In genomic region chr2:205474746-205475145, GRCh38 we compare ENCODE assay signal across 20 cellular contexts.
DNase-seq lines count a peak whose midpoint lies in the region; ATAC-seq and TF ChIP-seq lines count a peak whose summit lies in the region.
"Had no signal": no experiment of that assay in that cellular context is flagged by ENCODE, and none has a peak within 500 bp of the region (broad histone marks: within the 10 kb centered on the region; RNA-seq: fewer than 3 reads in every experiment).

No MANE protein-coding gene starts in this region.

- H2AFZ ChIP-seq in IMR-90 (replicated peaks; ENCODE audit: low read length, poor library complexity) (no peak overlapping the region), neural cell (ENCODE audit: low read depth, low read length) (no peak overlapping the region)

- H3K4me2 ChIP-seq in IMR-90 (ENCODE audit: low read depth, low read length) (no peak overlapping the region), neural cell (ENCODE audit: low read length) (peak overlapping the region; percentile 21)

- H3K79me2 ChIP-seq in neural cell (replicated peaks; ENCODE audit: insufficient read depth, low read length) = no peaks in the 10 kb centered on the region

- H3K18ac ChIP-seq in IMR-90 (ENCODE audit: low read depth, low read length) = no peak overlapping the region

- H2BK5ac ChIP-seq in IMR-90 (ENCODE audit: low read depth, low read length, poor library complexity, severe bottlenecking) = no peak overlapping the region

- H3K4me3 ChIP-seq in IMR-90 (ENCODE audit: insufficient read depth, low read depth, low read length) (no peak overlapping the region), neural cell (ENCODE audit: low read length) (peak overlapping the region; percentile 19)
- H3K4me3 ChIP-seq: K562, left ventricle myocardium inferior, upper lobe of left lung had no signal

- intact Hi-C loops in IMR-90 (cut with micrococcal nuclease) = no loop called here
- intact Hi-C loops in natural killer cell (cut with micrococcal nuclease) = no loop called here

- H3K4ac ChIP-seq in IMR-90 (ENCODE audit: low read depth, low read length) = no peak overlapping the region

- 0 out of 4 replicates have a peak, but pooled peaks cover 0 to 4% of the 10 kb centered on the region in 2 experiments for H3K79me1 ChIP-seq in IMR-90 (ENCODE audit: low read depth in 1 of 2, low read length in 2 of 2)

- H2AK5ac ChIP-seq in IMR-90 (ENCODE audit: low read depth, low read length) = no peak overlapping the region

- no CpG with 5 or more reads among the region's 4 CpGs for WGBS in IMR-90 (ENCODE audit: extremely low coverage in 2 of 2, insufficient read length in 1 of 2), 2 experiments

- H3K9me3 Mint-ChIP-seq in chondrocyte (ENCODE audit: low read depth) (no peaks in the 10 kb centered on the region), natural killer cell (peaks cover 0 to 2% of the 10 kb centered on the region in 2 donors)
- H3K9me3 Mint-ChIP-seq: brain; CD4-positive, CD25-positive, alpha-beta regulatory T cell had no signal

- no peak for TF ChIP-seq EP300 in neural cell (conservative IDR thresholded peaks at IDR 0.05; ENCODE audit: poor library complexity, severe bottlenecking)

- H3K9ac ChIP-seq in IMR-90 (ENCODE audit: low read depth, low read length) (no peak overlapping the region), neural cell (ENCODE audit: low read length) (peak overlapping the region; percentile 5)

- no peak overlapping the region for H2BK120ac ChIP-seq in IMR-90 (ENCODE audit: low read depth, low read length)

- in situ Hi-C loops in IMR-90 (cut with MboI; ENCODE audit: low sequenced_read_pairs) = no loop called here

- H3K27ac ChIP-seq in IMR-90 (ENCODE audit: insufficient read depth, low read length) = no peak overlapping the region
- H3K27ac ChIP-seq in neural cell (ENCODE audit: low read length) = peak overlapping the region; percentile 54
- H3K27ac ChIP-seq: left ventricle myocardium inferior, RWPE1, upper lobe of left lung had no signal

- H3K36me3 ChIP-seq in IMR-90 (ENCODE audit: control insufficient read depth, insufficient read depth, low read length) (no peaks in the 10 kb centered on the region), neural cell (ENCODE audit: insufficient read depth, low read length) (no peaks in the 10 kb centered on the region)
- H3K36me3 ChIP-seq: left ventricle myocardium inferior, upper lobe of left lung had no signal

- no peak overlapping the region for H2AK9ac ChIP-seq in IMR-90 (replicated peaks; ENCODE audit: low read depth, low read length, poor library complexity)

- H3K36me3 Mint-ChIP-seq in chondrocyte (ENCODE audit: low read depth) (no peaks in the 10 kb centered on the region), natural killer cell (no peaks in the 10 kb centered on the region)
- H3K36me3 Mint-ChIP-seq: brain; CD4-positive, CD25-positive, alpha-beta regulatory T cell had no signal

- POLR2A ChIA-PET in IMR-90 (lab: Charles Lee; ENCODE audit: unreplicated experiment) = no interaction called here

- H3K56ac ChIP-seq in IMR-90 (ENCODE audit: extremely low read depth, insufficient read depth, low read length) = no peak overlapping the region

- no peaks in the 10 kb centered on the region for H4K20me1 ChIP-seq in IMR-90 (ENCODE audit: insufficient read depth, low read length)
- no peaks in the 10 kb centered on the region for H4K20me1 ChIP-seq in neural cell (ENCODE audit: insufficient read depth)

- no peaks in the 10 kb centered on the region; the same call in 1 of the 2 replicates for H3K9me1 ChIP-seq in IMR-90 (ENCODE audit: insufficient read depth, low read length)

- H3K14ac ChIP-seq in IMR-90 (replicated peaks; ENCODE audit: low read depth, low read length) = no peak overlapping the region

- DNase-seq in ELR (ENCODE audit: low read depth) = peak; percentile 15
- peak; percentile 62 for DNase-seq in IMR-90
- no peak for DNase-seq in chondrocyte (ENCODE audit: low spot score)
- DNase-seq in natural killer cell = no peak
- DNase-seq: activated naive CD4-positive, alpha-beta T cell treated with Interleukin-2 at 50 U/mL for 16 hours; CD4-positive, CD25-positive, alpha-beta regulatory T cell; DMS79; foreskin melanocyte; left ventricle myocardium inferior; NCI-H1092 treated with DMSO at 0.1 percent for 48 hours; NCI-H2171; NCI-H82; stimulated activated naive CD8-positive, alpha-beta T cell treated with anti-CD3 and anti-CD28 coated beads, Interleukin-15, Interleukin-2, amounts not matched to agents 100 U/mL and 50 U/mL, for 24 hours; upper lobe of left lung had no signal

- H4K91ac ChIP-seq in IMR-90 (ENCODE audit: insufficient read depth, low read depth, low read length) = no peak overlapping the region

- no peak overlapping the region for H4K5ac ChIP-seq in IMR-90 (ENCODE audit: low read depth, low read length)

- CTCF ChIA-PET in IMR-90 (lab: Yijun Ruan, JAX) = interaction anchor here (1.3 kb wide), 1 partner anchor 202 kb away, joined by 3 read pairs; no protein-coding TSS in a partner anchor

- peaks cover 6% of the 10 kb centered on the region for H3F3A ChIP-seq in neural cell (ENCODE audit: insufficient read depth, low read length, poor library complexity, severe bottlenecking)

- H3K9me3 ChIP-seq in IMR-90 (ENCODE audit: control insufficient read depth, insufficient read depth, low read length) = no peaks in the 10 kb centered on the region
- H3K9me3 ChIP-seq in neural cell (ENCODE audit: low read length) = no peaks in the 10 kb centered on the region
- H3K9me3 ChIP-seq: left ventricle myocardium inferior, upper lobe of left lung had no signal

- no peak for TF ChIP-seq CTCF in IMR-90 (conservative IDR thresholded peaks at IDR 0.05; ENCODE audit: low read depth, low read length)
- TF ChIP-seq CTCF in chondrocyte (IDR thresholded peaks at IDR 0.05) = no peak
- no peak for TF ChIP-seq CTCF in neural cell (IDR thresholded peaks at IDR 0.05; ENCODE audit: poor library complexity, severe bottlenecking)
- no peak for TF ChIP-seq CTCF in natural killer cell (IDR thresholded peaks at IDR 0.05)

- no peak overlapping the region for H2BK20ac ChIP-seq in IMR-90 (ENCODE audit: low read depth, low read length)

- no peak for TF ChIP-seq POLR2A in IMR-90 (IDR thresholded peaks at IDR 0.05; ENCODE audit: low read depth, low read length)

- H3K27me3 Mint-ChIP-seq in chondrocyte (ENCODE audit: low read depth) (no peaks in the 10 kb centered on the region), natural killer cell (ENCODE audit: low read depth in 2 of 2) (no peaks in the 10 kb centered on the region)
- H3K27me3 Mint-ChIP-seq: brain had no signal

- H3K4me3 Mint-ChIP-seq in chondrocyte (ENCODE audit: unreplicated experiment) (no peak overlapping the region), natural killer cell (no peak overlapping the region)
- H3K4me3 Mint-ChIP-seq: CD4-positive, CD25-positive, alpha-beta regulatory T cell had no signal

- H3K27me3 ChIP-seq in IMR-90 (ENCODE audit: control insufficient read depth, insufficient read depth, low read length) = no peaks in the 10 kb centered on the region
- H3K27me3 ChIP-seq in neural cell (ENCODE audit: insufficient read depth, low read depth, low read length) = no peaks in the 10 kb centered on the region
- H3K27me3 ChIP-seq: upper lobe of left lung had no signal

- H3K4me1 Mint-ChIP-seq in chondrocyte (ENCODE audit: low read depth) (peaks cover 18% of the 10 kb centered on the region), natural killer cell (no peaks in the 10 kb centered on the region)
- H3K4me1 Mint-ChIP-seq: CD4-positive, CD25-positive, alpha-beta regulatory T cell had no signal

- BruUV-seq in IMR-90 (replicated peaks; lab: Mats Ljungman, UMichigan) = no TSS peak

- H4K8ac ChIP-seq in IMR-90 (ENCODE audit: low read depth in 2 of 2, low read length in 2 of 2) = no peak overlapping the region

- H2BK15ac ChIP-seq in IMR-90 (ENCODE audit: low read depth, low read length) = no peak overlapping the region

- H3K27ac Mint-ChIP-seq in chondrocyte (ENCODE audit: unreplicated experiment) (peak overlapping the region; percentile 3), natural killer cell (no peak overlapping the region)
- H3K27ac Mint-ChIP-seq: CD4-positive, CD25-positive, alpha-beta regulatory T cell had no signal

- dilution Hi-C loops in IMR-90 (cut with HindIII; ENCODE audit: low sequenced_read_pairs, unreplicated experiment) = no loop called here

- H3K23ac ChIP-seq in IMR-90 (ENCODE audit: low read depth, low read length) = no peak overlapping the region

- ATAC-seq in IMR-90 (ENCODE audit: low read depth) (peak; percentile 29; the same call in 1 of the 2 replicates), GM18861 (IDR thresholded peaks at IDR 0.05; ENCODE audit: unreplicated experiment) (no peak), natural killer cell (no peak), GM18498 (IDR thresholded peaks at IDR 0.05; ENCODE audit: unreplicated experiment) (no peak)
- ATAC-seq: K562; stimulated activated naive CD8-positive, alpha-beta T cell treated with anti-CD3 and anti-CD28 coated beads, Interleukin-15, Interleukin-2, amounts not matched to agents 100 U/mL and 50 U/mL, for 24 hours had no signal

- TF ChIP-seq RAD21 in IMR-90 (IDR thresholded peaks at IDR 0.05; ENCODE audit: low read length) (no peak), neural cell (conservative IDR thresholded peaks at IDR 0.05) (no peak)

- no peaks in the 10 kb centered on the region for H3K9me2 ChIP-seq in neural cell (ENCODE audit: insufficient read depth, low read length)

- peaks cover 4% of the 10 kb centered on the region for H3K4me1 ChIP-seq in IMR-90 (ENCODE audit: control insufficient read depth, insufficient read depth, low read length)
- H3K4me1 ChIP-seq: upper lobe of left lung had no signal

TF ChIP-seq in IMR-90, 13 proteins besides CTCF, POLR2A, EP300 and RAD21 (continues in another document):
- TF ChIP-seq CHD1 (IDR thresholded peaks at IDR 0.05; ENCODE audit: low read depth, low read length) = no peak
- no peak for TF ChIP-seq SMC3 (IDR thresholded peaks at IDR 0.05; ENCODE audit: low read depth, low read length)
- no peak for TF ChIP-seq MAZ (IDR thresholded peaks at IDR 0.05; ENCODE audit: borderline replicate concordance, low read depth, low read length)
- no peak for TF ChIP-seq MAFK (IDR thresholded peaks at IDR 0.05; ENCODE audit: low read depth, low read length)

TF ChIP-seq in neural cell, 6 proteins besides CTCF, POLR2A, EP300 and RAD21 (continues in another document):
- TF ChIP-seq POLR2AphosphoS5 (IDR thresholded peaks at IDR 0.05) = no peak

Comparison
In these comparisons a context has a peak if more than half of its experiments do, and no peak if none do; other contexts are left out.
1. DNase-seq: peak in ELR (single experiment) and IMR-90 (single experiment); none in chondrocyte (single experiment) and natural killer cell (single experiment).